1 cellular context compared by ENCODE assay signal in the genomic region with DNA sequence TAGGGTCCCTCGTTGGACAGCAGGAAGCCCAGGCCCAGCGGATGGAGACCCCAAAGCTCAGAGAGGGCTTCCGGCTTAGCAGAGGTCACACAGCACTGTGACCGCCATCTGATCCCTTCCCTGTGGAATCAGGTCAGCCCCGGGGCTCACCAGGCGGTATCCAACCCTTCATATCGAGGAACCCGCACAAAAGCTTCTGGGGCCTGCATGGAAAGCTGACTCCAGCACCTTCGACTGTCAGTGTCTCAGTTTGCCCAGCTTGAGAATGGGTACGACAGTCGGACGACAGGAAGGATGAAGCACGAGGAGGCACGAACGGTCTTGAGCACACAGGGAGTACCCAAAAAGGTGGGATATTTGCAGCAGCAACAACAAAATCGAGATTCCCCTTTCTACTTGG.
TF ChIP-seq lines count a peak whose summit lies in the region.

No MANE protein-coding gene starts in this region.

TF ChIP-seq in HEK293, 187 proteins besides CTCF, POLR2A, EP300 and RAD21 (continued from another document):
- peak; percentile 12; the same call in 1 of the 2 replicates for TF ChIP-seq KLF8 (tag by site-specific recombination; IDR thresholded peaks at IDR 0.05)
